8 cellular contexts compared by ENCODE assay signal in genomic region chr7:140176811-140177702, GRCh38. TPM values are rescaled to one million over a fixed set of nuclear protein-coding genes. Genes with fewer than 3 reads are reported as not detected.
DNase-seq lines count a peak whose midpoint lies in the region; ATAC-seq and TF ChIP-seq lines count a peak whose summit lies in the region.

KDM7A (minus strand) TSS chr7:140176983; CDS start chr7:140176937, 46 bp downstream.

- H3K27me3 ChIP-seq in adipocyte (replicated peaks; ENCODE audit: control insufficient read depth, insufficient read depth, low read length) (no peaks in the 10 kb centered on the region), heart left ventricle (peaks cover 0 to 7% (median 0%) of the 10 kb centered on the region in 9 donors), tibial artery (no peaks in the 10 kb centered on the region)

- H3K9me3 Mint-ChIP-seq in T-cell = no peaks in the 10 kb centered on the region

- intact Hi-C loops in heart left ventricle (cut with DNase I) (loop anchor here in 8 of 10 donors (2.0 to 10.0 kb wide), 7 partner anchors 54 to 475 kb away; partner anchors contain the start of gene PARP12 (in 3 of the 8)), tibial artery (cut with DNase I; ENCODE audit: low total_unique reads) (loop anchor here (5.0 kb wide), 2 partner anchors 140 to 815 kb away; no protein-coding TSS in a partner anchor)

- peak within 1 kb of the TSS; percentile 84 to 93 for H3K27ac Mint-ChIP-seq in T-cell

- peak within 1 kb of the TSS; percentile 98 for H3K9ac ChIP-seq in adipocyte (ENCODE audit: low read length)

- H3K36me3 Mint-ChIP-seq in T-cell = peaks cover 6% of the 10 kb centered on the region

- CTCF ChIA-PET in GM10248 (lab: Yijun Ruan, JAX) (interaction anchor here (0.9 to 1.5 kb wide), 5 partner anchors 11 to 28 kb away, joined by 3 to 5 read pairs (median 4); no protein-coding TSS in a partner anchor), T-cell (lab: Charles Lee) (interaction anchor here (0.6 to 2.6 kb wide), 7 partner anchors 36 to 127 kb away, joined by 3 to 17 read pairs (median 3); no protein-coding TSS in a partner anchor)

- ATAC-seq in HG02642 (IDR thresholded peaks at IDR 0.05; ENCODE audit: poor library complexity, unreplicated experiment) = peak; percentile 72
- ATAC-seq in T-cell (replicated peaks in 1 of 4) = peak; percentile 75 to 78 (median 75)
- peak; percentile 80 to 95 (median 87) for ATAC-seq in heart left ventricle

- DNase-seq in GM10248 (ENCODE audit: extremely low spot score) = peak; percentile 89
- DNase-seq in NCI-H1417 (lab: John Stamatoyannopoulos, UW) = peak; percentile 95 to 97 (median 97)
- peak; percentile 80 to 94 (median 86) for DNase-seq in T-cell
- peak; percentile 98 for DNase-seq in adipocyte (ENCODE audit: low read depth)
- peak; percentile 94 to 97 (median 95) for DNase-seq in heart left ventricle
- peak; percentile 87 for DNase-seq in pons (ENCODE audit: low spot score)
- DNase-seq in tibial artery = peak; percentile 91 to 96

- no peaks in the 10 kb centered on the region for H3K27me3 Mint-ChIP-seq in T-cell

- 0 to 1% (median 1%) methylated on average over 79 to 132 of the region's 132 CpGs for WGBS in heart left ventricle, 4 donors

- no peak for TF ChIP-seq CTCF in GM10248 (IDR thresholded peaks at IDR 0.05; ENCODE audit: control extremely low read depth, extremely low read depth, low read depth, missing control alignments)
- peak in 1 of 12 donors; percentile 5 for TF ChIP-seq CTCF in heart left ventricle (IDR thresholded peaks at IDR 0.05)
- TF ChIP-seq CTCF in tibial artery (IDR thresholded peaks at IDR 0.05) = peak in 1 of 2 experiments; percentile 21

- H3K36me3 ChIP-seq in adipocyte (ENCODE audit: control insufficient read depth, insufficient read depth, low read length, severe bottlenecking) (no peaks in the 10 kb centered on the region), heart left ventricle (no peaks in the 10 kb centered on the region), tibial artery (no peaks in the 10 kb centered on the region)

- H3K27ac ChIP-seq in heart left ventricle = peak within 1 kb of the TSS; percentile 90 to 100 (median 100)
- peak within 1 kb of the TSS; percentile 100 for H3K27ac ChIP-seq in tibial artery

- peak within 1 kb of the TSS; percentile 92 for H3K4me3 ChIP-seq in adipocyte (ENCODE audit: low read length)
- peak within 1 kb of the TSS; percentile 56 to 98 (median 90) for H3K4me3 ChIP-seq in heart left ventricle
- peak within 1 kb of the TSS; percentile 92 to 99 for H3K4me3 ChIP-seq in tibial artery

- H3K9me3 ChIP-seq in adipocyte (ENCODE audit: control insufficient read depth, low read length) = no peaks in the 10 kb centered on the region
- H3K9me3 ChIP-seq in heart left ventricle = no peaks in the 10 kb centered on the region
- no peaks in the 10 kb centered on the region for H3K9me3 ChIP-seq in tibial artery

- H3K4me1 Mint-ChIP-seq in T-cell = peaks cover 38 to 43% (median 42%) of the 10 kb centered on the region in 3 donors

- peak; percentile 61 to 72 for TF ChIP-seq POLR2A in heart left ventricle (IDR thresholded peaks at IDR 0.05)

- peak within 1 kb of the TSS; percentile 88 to 98 (median 92) for H3K4me3 Mint-ChIP-seq in T-cell

- POLR2A ChIA-PET in GM10248 (lab: Yijun Ruan, JAX) (interaction anchor here (0.5 kb wide), 1 partner anchor 755 kb away, joined by 3 read pairs; no protein-coding TSS in a partner anchor), T-cell (lab: Charles Lee) (interaction anchor here (0.5 to 1.4 kb wide), 9 partner anchors 15 to 840 kb away, joined by 3 to 7 read pairs (median 4); no protein-coding TSS in a partner anchor)

- H3K4me1 ChIP-seq in adipocyte (ENCODE audit: control insufficient read depth, insufficient read depth, low read length) (peaks cover 11% of the 10 kb centered on the region), heart left ventricle (peaks cover 0 to 36% (median 18%) of the 10 kb centered on the region in 12 donors), tibial artery (peaks cover 0 to 17% (median 7%) of the 10 kb centered on the region in 4 donors)

RNA-seq across cellular contexts. Expression of gene KDM7A, which starts in this region (rescaled TPM):
- total RNA-seq in T-cell (10 to 100 TPM; 36.5 to 60.2 (median 55.0) TPM), heart left ventricle (10 to 100 TPM in 5 of 9 donors, 1 to 10 TPM in 4; 8.1 to 18.7 (median 13.2) TPM)
- 1 to 10 TPM; 3.0 to 5.9 TPM for polyA plus RNA-seq in heart left ventricle

Comparison
In these comparisons a context has a peak if more than half of its experiments do, and no peak if none do; other contexts are left out.
1. Peak in every context shown above with its lines: DNase-seq, ATAC-seq, H3K4me3 ChIP-seq and H3K27ac ChIP-seq.